ENCODE assay signal across 8 cellular contexts in the genomic region with DNA sequence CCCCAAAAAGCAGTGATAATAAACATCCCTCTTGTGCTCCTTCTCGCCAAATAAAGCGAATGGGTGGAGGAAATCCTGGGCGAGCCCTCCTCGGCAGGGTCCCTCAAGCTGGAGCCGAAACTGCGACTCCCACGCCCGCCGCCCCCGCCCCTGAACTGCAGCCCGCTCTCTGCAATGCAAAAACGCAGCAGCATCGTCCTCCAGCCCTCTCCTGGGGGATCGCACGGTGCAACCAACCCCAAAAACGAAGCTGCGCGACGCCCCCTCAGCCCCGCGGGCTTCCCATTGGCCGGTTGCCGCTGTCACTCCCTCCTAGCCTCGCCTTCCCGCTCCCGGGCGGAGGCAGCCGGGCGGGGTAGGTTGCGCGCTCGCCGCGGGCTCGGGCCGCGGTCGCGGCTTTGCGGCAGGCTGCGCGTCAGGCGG. TPM values are rescaled to one million over a fixed set of nuclear protein-coding genes. Genes with fewer than 3 reads are reported as not detected.
DNase-seq lines count a peak whose midpoint lies in the region; ATAC-seq, FAIRE-seq and TF ChIP-seq lines count a peak whose summit lies in the region.

Gene TMCC2, plus strand, starts transcription at position 363 of the 423 bp plus-strand sequence. CDS start 619 bp downstream, outside the sequence.

- peaks cover 12% of the 10 kb centered on the region for H4K20me1 ChIP-seq in neural progenitor cell (ENCODE audit: low read depth)

- H3K27ac ChIP-seq in CD4-positive, CD25-positive, alpha-beta regulatory T cell (ENCODE audit: insufficient read depth, low read length, poor library complexity, severe bottlenecking) = no peak within 1 kb of the TSS
- H3K27ac ChIP-seq in SK-N-MC (no peak within 1 kb of the TSS), neural progenitor cell (no peak within 1 kb of the TSS), stomach (peak within 1 kb of the TSS in 2 of 5 donors; percentile 42 to 59)

- peaks cover 10% of the 10 kb centered on the region for H3K79me2 ChIP-seq in neural progenitor cell (ENCODE audit: low read depth)

- DNase-seq in CD4-positive, CD25-positive, alpha-beta regulatory T cell = peak; percentile 56 to 84 (median 57)
- DNase-seq in NCI-H1048 (lab: John Stamatoyannopoulos, UW) (peak; percentile 94), SK-N-MC (ENCODE audit: low read depth, low spot score) (peak; percentile 76), frontal cortex (ENCODE audit: low spot score in 2 of 2) (peak; percentile 91 to 95), neural progenitor cell (ENCODE audit: low spot score) (peak; percentile 99), stomach (peak; percentile 81)
- DNase-seq in activated naive CD4-positive, alpha-beta T cell treated with anti-CD3 and anti-CD28 coated beads for 36 hours = peak; percentile 89

- H3K27ac Mint-ChIP-seq in CD4-positive, CD25-positive, alpha-beta regulatory T cell = peak within 1 kb of the TSS; percentile 42 to 95 (median 79)
- peak within 1 kb of the TSS; percentile 93 for H3K27ac Mint-ChIP-seq in activated naive CD4-positive, alpha-beta T cell treated with anti-CD3 and anti-CD28 coated beads for 36 hours
- H3K27ac Mint-ChIP-seq in neural progenitor cell = peak within 1 kb of the TSS; percentile 22

- H2AFZ ChIP-seq in neural progenitor cell (replicated peaks) = peak within 1 kb of the TSS; percentile 83

- H3K27me3 ChIP-seq in CD4-positive, CD25-positive, alpha-beta regulatory T cell (ENCODE audit: control insufficient read depth, insufficient read depth, low read length) = peaks cover 47% of the 10 kb centered on the region
- H3K27me3 ChIP-seq in neural progenitor cell = peaks cover 9% of the 10 kb centered on the region
- peaks cover 0 to 19% (median 6%) of the 10 kb centered on the region in 3 donors for H3K27me3 ChIP-seq in stomach

- FAIRE-seq in frontal cortex (lab: Jason Lieb, UNC) = no peak

- H3K9ac ChIP-seq in SK-N-MC (ENCODE audit: insufficient read length) (no peak within 1 kb of the TSS), neural progenitor cell (no peak within 1 kb of the TSS)

- H3F3A ChIP-seq in neural progenitor cell (ENCODE audit: low read depth) = peaks cover 30% of the 10 kb centered on the region

- peak within 1 kb of the TSS; percentile 72 for H3K4me3 ChIP-seq in CD4-positive, CD25-positive, alpha-beta regulatory T cell (ENCODE audit: low read depth, low read length)
- H3K4me3 ChIP-seq in SK-N-MC = peak within 1 kb of the TSS; percentile 79
- peak within 1 kb of the TSS; percentile 90 for H3K4me3 ChIP-seq in neural progenitor cell
- H3K4me3 ChIP-seq in stomach = peak within 1 kb of the TSS; percentile 60 to 73 (median 68)

- no peaks in the 10 kb centered on the region for H3K36me3 Mint-ChIP-seq in CD4-positive, CD25-positive, alpha-beta regulatory T cell
- H3K36me3 Mint-ChIP-seq in activated naive CD4-positive, alpha-beta T cell treated with anti-CD3 and anti-CD28 coated beads for 36 hours (ENCODE audit: low read depth) = peaks cover 36% of the 10 kb centered on the region
- H3K36me3 Mint-ChIP-seq in neural progenitor cell = peaks cover 2% of the 10 kb centered on the region

- intact Hi-C loops in activated naive CD4-positive, alpha-beta T cell treated with anti-CD3 and anti-CD28 coated beads for 36 hours (cut with micrococcal nuclease) = loop anchor here (1.0 to 2.0 kb wide), 5 partner anchors 12 to 105 kb away; partner anchors contain the start of gene DSTYK
- intact Hi-C loops in stomach (cut with DNase I; ENCODE audit: low total_unique reads) = no loop called here

- 0 to 4% (median 1%) methylated on average over 10 to 43 of the region's 43 CpGs for WGBS in stomach, 5 donors

- TF ChIP-seq EP300 in stomach (IDR thresholded peaks at IDR 0.05) = no peak

- peaks cover 0 to 3% (median 0%) of the 10 kb centered on the region in 7 donors for H3K9me3 Mint-ChIP-seq in CD4-positive, CD25-positive, alpha-beta regulatory T cell
- no peaks in the 10 kb centered on the region for H3K9me3 Mint-ChIP-seq in activated naive CD4-positive, alpha-beta T cell treated with anti-CD3 and anti-CD28 coated beads for 36 hours
- no peaks in the 10 kb centered on the region for H3K9me3 Mint-ChIP-seq in neural progenitor cell

- peaks cover 28% of the 10 kb centered on the region for H3K4me1 ChIP-seq in CD4-positive, CD25-positive, alpha-beta regulatory T cell (ENCODE audit: control insufficient read depth, insufficient read depth, low read length, poor library complexity, severe bottlenecking)
- peaks cover 26% of the 10 kb centered on the region for H3K4me1 ChIP-seq in neural progenitor cell
- peaks cover 19 to 36% (median 33%) of the 10 kb centered on the region in 4 donors for H3K4me1 ChIP-seq in stomach

- H3K4me3 Mint-ChIP-seq in CD4-positive, CD25-positive, alpha-beta regulatory T cell = peak within 1 kb of the TSS; percentile 74 to 91 (median 88)
- peak within 1 kb of the TSS; percentile 96 for H3K4me3 Mint-ChIP-seq in activated naive CD4-positive, alpha-beta T cell treated with anti-CD3 and anti-CD28 coated beads for 36 hours
- peak within 1 kb of the TSS; percentile 92 for H3K4me3 Mint-ChIP-seq in neural progenitor cell

- H3K4me1 Mint-ChIP-seq in CD4-positive, CD25-positive, alpha-beta regulatory T cell = peaks cover 0 to 27% (median 22%) of the 10 kb centered on the region in 4 donors
- peaks cover 25% of the 10 kb centered on the region for H3K4me1 Mint-ChIP-seq in activated naive CD4-positive, alpha-beta T cell treated with anti-CD3 and anti-CD28 coated beads for 36 hours (ENCODE audit: low read depth)
- peaks cover 39% of the 10 kb centered on the region for H3K4me1 Mint-ChIP-seq in neural progenitor cell

- TF ChIP-seq CTCF in neural progenitor cell (IDR thresholded peaks at IDR 0.05) = no peak
- no peak for TF ChIP-seq CTCF in stomach (IDR thresholded peaks at IDR 0.05)

- H3K27me3 Mint-ChIP-seq in CD4-positive, CD25-positive, alpha-beta regulatory T cell = peaks cover 72% of the 10 kb centered on the region
- peaks cover 16% of the 10 kb centered on the region for H3K27me3 Mint-ChIP-seq in activated naive CD4-positive, alpha-beta T cell treated with anti-CD3 and anti-CD28 coated beads for 36 hours (ENCODE audit: low read depth)
- H3K27me3 Mint-ChIP-seq in neural progenitor cell (ENCODE audit: insufficient read depth, low read depth) = peaks cover 6% of the 10 kb centered on the region

- H3K9me3 ChIP-seq in CD4-positive, CD25-positive, alpha-beta regulatory T cell (ENCODE audit: control insufficient read depth in 2 of 2, low read length in 2 of 2) = no peaks in the 10 kb centered on the region
- H3K9me3 ChIP-seq in SK-N-MC (ENCODE audit: low read depth, low read length) = no peaks in the 10 kb centered on the region
- H3K9me3 ChIP-seq in neural progenitor cell (ENCODE audit: low read depth) = no peaks in the 10 kb centered on the region
- no peaks in the 10 kb centered on the region for H3K9me3 ChIP-seq in stomach

- peak within 1 kb of the TSS; percentile 98 for H3K4me2 ChIP-seq in neural progenitor cell

- H3K36me3 ChIP-seq in CD4-positive, CD25-positive, alpha-beta regulatory T cell (ENCODE audit: control insufficient read depth, insufficient read depth, low read length) = no peaks in the 10 kb centered on the region
- H3K36me3 ChIP-seq in SK-N-MC (ENCODE audit: insufficient read depth, low read length) (no peaks in the 10 kb centered on the region), neural progenitor cell (no peaks in the 10 kb centered on the region), stomach (no peaks in the 10 kb centered on the region)

- CTCF ChIA-PET in activated naive CD4-positive, alpha-beta T cell treated with anti-CD3 and anti-CD28 coated beads for 36 hours (lab: Charles Lee) = interaction anchor here (0.6 to 7.3 kb wide), 11 partner anchors 8 to 98 kb away, joined by 3 to 277 read pairs (median 8); no protein-coding TSS in a partner anchor

- peak; percentile 68 to 71 for ATAC-seq in CD4-positive, CD25-positive, alpha-beta regulatory T cell (ENCODE audit: low read depth in 2 of 2)
- ATAC-seq in GM21825 (IDR thresholded peaks at IDR 0.05; ENCODE audit: unreplicated experiment) = peak; percentile 65

- no peak for TF ChIP-seq POLR2A in stomach (IDR thresholded peaks at IDR 0.05)

RNA-seq across cellular contexts. Expression of gene TMCC2, which starts in this region (rescaled TPM):
- total RNA-seq in CD4-positive, CD25-positive, alpha-beta regulatory T cell = 1.8 TPM
- polyA plus RNA-seq in CD4-positive, CD25-positive, alpha-beta regulatory T cell = under 1 TPM; 0.22 to 0.37 (median 0.28) TPM
- total RNA-seq in activated naive CD4-positive, alpha-beta T cell treated with anti-CD3 and anti-CD28 coated beads for 36 hours = 10 to 100 TPM; 42.5 to 44.8 TPM
- total RNA-seq in frontal cortex = 33.0 TPM
- 7.1 and 12.1 TPM in 2 replicates for total RNA-seq in neural progenitor cell (ENCODE audit: low replicate concordance)
- 1 to 10 TPM in 2 of 5 donors, under 1 TPM in 1, not detected in 2; 0.45 to 3.1 (median 1.4) TPM for total RNA-seq in stomach
- polyA plus RNA-seq in stomach = 1 to 10 TPM in 2 of 3 donors, under 1 TPM in 1; 0.78 to 1.8 (median 1.5) TPM

Comparison
In these comparisons a context has a peak if more than half of its experiments do, and no peak if none do; other contexts are left out.
1. H3K27ac Mint-ChIP-seq: peak in every context shown above with its lines; median percentile 93 in activated naive CD4-positive, alpha-beta T cell treated with anti-CD3 and anti-CD28 coated beads for 36 hours; 79 in CD4-positive, CD25-positive, alpha-beta regulatory T cell; 22 in neural progenitor cell.